8 cellular contexts compared by ENCODE assay signal in genomic region chr18:59357928-59358327, GRCh38. TPM values are rescaled to one million over a fixed set of nuclear protein-coding genes. Genes with fewer than 3 reads are reported as not detected.
DNase-seq lines count a peak whose midpoint lies in the region; ATAC-seq and TF ChIP-seq lines count a peak whose summit lies in the region.

No MANE protein-coding gene starts in this region.

- peaks cover 20% of the 10 kb centered on the region for H3K27me3 Mint-ChIP-seq in neural crest cell (ENCODE audit: low read depth)

- intact Hi-C loops in left ventricle myocardium inferior (cut with micrococcal nuclease) (no loop called here), cardiac septum (cut with DNase I) (no loop called here)

- peaks cover 18% of the 10 kb centered on the region for H3K4me1 Mint-ChIP-seq in neural crest cell

- TF ChIP-seq CTCF in left ventricle myocardium inferior (IDR thresholded peaks at IDR 0.05; ENCODE audit: borderline replicate concordance) (no peak), epithelial cell of esophagus (IDR thresholded peaks at IDR 0.05; ENCODE audit: insufficient read depth, low read depth, low read length, missing control alignments) (no peak), neural crest cell (conservative IDR thresholded peaks at IDR 0.05) (no peak), omental fat pad (IDR thresholded peaks at IDR 0.05) (no peak)

- peaks cover 54% of the 10 kb centered on the region for H3K4me1 ChIP-seq in left ventricle myocardium inferior

- peaks cover 33% of the 10 kb centered on the region for H3K36me3 ChIP-seq in left ventricle myocardium inferior

- no peak for DNase-seq in left ventricle myocardium inferior
- no peak for DNase-seq in cardiac septum (ENCODE audit: low spot score)
- DNase-seq in SW 1271 (lab: John Stamatoyannopoulos, UW): peak; percentile 4 to 35
- peak; percentile 87 for DNase-seq in epithelial cell of esophagus (ENCODE audit: low read depth)
- no peak for DNase-seq in neural crest cell (ENCODE audit: low read depth, low spot score)
- DNase-seq in stimulated activated naive CD4-positive, alpha-beta T cell treated with Interleukin-2 at 50 U/mL for 16 hours (lab: John Stamatoyannopoulos, UW): no peak
- DNase-seq in omental fat pad (ENCODE audit: low spot score): no peak
- DNase-seq in T-helper 9 cell: no peak

- no peak overlapping the region for H3K27ac Mint-ChIP-seq in neural crest cell (ENCODE audit: unreplicated experiment)

- no peaks in the 10 kb centered on the region for H3K9me3 Mint-ChIP-seq in neural crest cell

- no peak for ATAC-seq in omental fat pad (ENCODE audit: low FRiP score)

- H3K27me3 ChIP-seq in left ventricle myocardium inferior (ENCODE audit: low read depth): no peaks in the 10 kb centered on the region

- H3K27ac ChIP-seq in left ventricle myocardium inferior (replicated peaks): peak overlapping the region; percentile 93

- H3K4me3 Mint-ChIP-seq in neural crest cell: peak overlapping the region; percentile 93

- peaks cover 6% of the 10 kb centered on the region for H3K36me3 Mint-ChIP-seq in neural crest cell (ENCODE audit: low read depth)

- H3K4me3 ChIP-seq in left ventricle myocardium inferior: peak overlapping the region; percentile 96
- H3K4me3 ChIP-seq in epithelial cell of esophagus (ENCODE audit: low read length): peak overlapping the region; percentile 90

- H3K9me3 ChIP-seq in left ventricle myocardium inferior (replicated peaks): no peaks in the 10 kb centered on the region

RNA-seq across cellular contexts. Expression of gene LMAN1, which starts 1.1 kb away (rescaled TPM):
- total RNA-seq in left ventricle myocardium inferior: 56.8 TPM
- total RNA-seq in cardiac septum: 50.8 TPM
- 54.8 and 55.3 TPM in 2 replicates for total RNA-seq in neural crest cell
- total RNA-seq in omental fat pad: 100 to 1,000 TPM in 1 of 4 donors, 10 to 100 TPM in 3; 78.7 to 100 (median 95.0) TPM

RNA-seq across cellular contexts. Expression of gene CPLX4, which starts 39.5 kb away (rescaled TPM):
- total RNA-seq in left ventricle myocardium inferior (not detected), cardiac septum (not detected), neural crest cell (not detected in 2 replicates), omental fat pad (under 1 TPM in 1 of 4 donors, not detected in 3; 0.46 TPM)

Comparison
In these comparisons a context has a peak if more than half of its experiments do, and no peak if none do; other contexts are left out.
1. DNase-seq: peak in SW 1271 (2 of 2) and epithelial cell of esophagus (single experiment); none in left ventricle myocardium inferior (single experiment), cardiac septum (single experiment), neural crest cell (single experiment), stimulated activated naive CD4-positive, alpha-beta T cell treated with Interleukin-2 at 50 U/mL for 16 hours (single experiment), omental fat pad (single experiment) and T-helper 9 cell (single experiment).